In the genomic region with DNA sequence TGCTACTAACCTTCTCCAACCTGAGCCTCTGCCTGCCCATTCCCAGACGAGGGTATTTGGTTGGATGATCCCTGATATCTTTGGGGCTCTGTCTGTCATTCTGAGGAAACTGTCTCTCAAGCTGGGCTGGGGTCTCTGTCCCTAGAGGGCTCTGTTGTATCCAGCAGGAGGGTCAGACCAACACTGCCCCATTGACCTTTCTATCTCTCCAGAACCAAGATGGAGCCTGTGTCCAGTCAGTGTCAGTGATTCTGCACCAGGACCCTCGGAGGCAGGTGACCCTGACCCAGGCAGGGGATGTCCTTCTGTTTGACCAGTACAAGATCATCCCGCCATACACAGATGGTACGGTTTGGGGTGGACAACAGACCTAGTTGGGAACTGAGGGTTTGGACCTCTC, we compare ENCODE assay signal across 36 cellular contexts. TPM values are rescaled to one million over a fixed set of nuclear protein-coding genes. Genes with fewer than 3 reads are reported as not detected.
"Had no signal": no experiment of that assay in that cellular context is flagged by ENCODE, and none has a peak within 500 bp of the region (broad histone marks: within the 10 kb centered on the region; RNA-seq: fewer than 3 reads in every experiment).

No MANE protein-coding gene starts in this region.

- H3K4me1 ChIP-seq: esophagus muscularis mucosa, foreskin keratinocyte, gastroesophageal sphincter, lower lobe of right lung, pancreas, right lobe of liver, tibial nerve, upper lobe of right lung, uterus had no signal

- H3K36me3 Mint-ChIP-seq: naive thymus-derived CD8-positive, alpha-beta T cell; stimulated activated effector memory CD8-positive, alpha-beta T cell treated with anti-CD3 and anti-CD28 coated beads, Interleukin-12 subunit alpha, Interleukin-12 subunit beta, amount 100 ng/mL, for 72 hours had no signal

- H3K27me3 Mint-ChIP-seq: dendritic cell treated with granulocyte-macrophage colony-stimulating factor and Interleukin-4, amounts not matched to agents 40 ng/mL and 50 ng/mL, for 4 days had no signal

- H3K36me3 ChIP-seq: esophagus muscularis mucosa, gastroesophageal sphincter, heart right ventricle, lower lobe of right lung, pancreas, right lobe of liver, thoracic aorta, tibial nerve, upper lobe of right lung, uterus had no signal

- H3K9me3 ChIP-seq: esophagus muscularis mucosa, gastroesophageal sphincter, heart right ventricle, lower lobe of right lung, pancreas, right lobe of liver, thoracic aorta, tibial nerve, upper lobe of right lung, uterus had no signal

- H3K4me3 ChIP-seq: esophagus muscularis mucosa, gastroesophageal sphincter, heart right ventricle, lower lobe of right lung, pancreas, right lobe of liver, smooth muscle cell, thoracic aorta, tibial nerve, upper lobe of right lung, uterus had no signal

- H3K9me3 Mint-ChIP-seq: dendritic cell treated with granulocyte-macrophage colony-stimulating factor and Interleukin-4, amounts not matched to agents 40 ng/mL and 50 ng/mL, for 4 days; naive thymus-derived CD8-positive, alpha-beta T cell; nephron progenitor cell; stimulated activated effector memory CD8-positive, alpha-beta T cell treated with anti-CD3 and anti-CD28 coated beads, Interleukin-12 subunit alpha, Interleukin-12 subunit beta, amount 100 ng/mL, for 72 hours had no signal

- FAIRE-seq: colon, endothelial cell of umbilical vein, islet of Langerhans, pancreas had no signal

- H3K27ac ChIP-seq: esophagus muscularis mucosa, foreskin keratinocyte, gastroesophageal sphincter, heart right ventricle, lower lobe of right lung, pancreas, right lobe of liver, thoracic aorta, tibial nerve, upper lobe of right lung, uterus had no signal

- H3K27me3 ChIP-seq: heart right ventricle, pancreas, right lobe of liver, tibial nerve, uterus had no signal

- H3K4me1 Mint-ChIP-seq: nephron progenitor cell had no signal

- DNase-seq: effector CD8-positive, alpha-beta T cell; foreskin keratinocyte; glutamatergic neuron; heart right ventricle; hippocampal formation; left ventricle myocardium superior; lower lobe of right lung; nephron progenitor cell; nucleus accumbens; retina; stimulated activated CD4-positive, alpha-beta T cell treated with anti-CD3 and anti-CD28 coated beads, Interleukin-12 subunit alpha, Interleukin-12 subunit beta, amount 100 ng/mL, for 4 hours; stimulated activated CD4-positive, alpha-beta T cell treated with anti-CD3 and anti-CD28 coated beads, Interleukin-2, amount 100 ng/mL, for 24 hours; stimulated activated CD4-positive, alpha-beta T cell treated with anti-CD3 and anti-CD28 coated beads, Interleukin-4, amount 100 ng/mL, for 24 hours; stimulated activated naive CD4-positive, alpha-beta T cell treated with Interleukin-2 at 50 U/mL for 16 hours; substantia nigra; upper lobe of right lung; uterus had no signal

- H3K27ac Mint-ChIP-seq: dendritic cell treated with granulocyte-macrophage colony-stimulating factor and Interleukin-4, amounts not matched to agents 40 ng/mL and 50 ng/mL, for 4 days; naive thymus-derived CD8-positive, alpha-beta T cell; nephron progenitor cell; stimulated activated effector memory CD8-positive, alpha-beta T cell treated with anti-CD3 and anti-CD28 coated beads, Interleukin-12 subunit alpha, Interleukin-12 subunit beta, amount 100 ng/mL, for 72 hours had no signal

- H3K4me3 Mint-ChIP-seq: dendritic cell treated with granulocyte-macrophage colony-stimulating factor and Interleukin-4, amounts not matched to agents 40 ng/mL and 50 ng/mL, for 4 days; naive thymus-derived CD8-positive, alpha-beta T cell; nephron progenitor cell; stimulated activated effector memory CD8-positive, alpha-beta T cell treated with anti-CD3 and anti-CD28 coated beads, Interleukin-12 subunit alpha, Interleukin-12 subunit beta, amount 100 ng/mL, for 72 hours had no signal

- ATAC-seq: foreskin keratinocyte; gastroesophageal sphincter; heart right ventricle; left ventricle myocardium superior; lower lobe of right lung; naive thymus-derived CD8-positive, alpha-beta T cell; pancreas; right lobe of liver; stimulated activated effector memory CD8-positive, alpha-beta T cell treated with anti-CD3 and anti-CD28 coated beads, Interleukin-12 subunit alpha, Interleukin-12 subunit beta, amount 100 ng/mL, for 72 hours; upper lobe of right lung had no signal

RNA-seq across cellular contexts. Expression of a gene that starts 21.9 kb away (rescaled TPM):
- total RNA-seq: endothelial cell of umbilical vein; epithelial cell of proximal tubule; esophagus muscularis mucosa; fibroblast of lung; foreskin keratinocyte; gastroesophageal sphincter; heart right ventricle; left ventricle myocardium superior; lower lobe of right lung; mesenteric fat pad; naive thymus-derived CD8-positive, alpha-beta T cell; pancreas; posterior vena cava; pulmonary artery endothelial cell; right lobe of liver; smooth muscle cell; thoracic aorta; tibial nerve; upper lobe of right lung had no signal
- polyA plus RNA-seq: endothelial cell of umbilical vein; fibroblast of lung; foreskin keratinocyte; heart right ventricle; naive thymus-derived CD8-positive, alpha-beta T cell; pancreas; smooth muscle cell had no signal

RNA-seq across cellular contexts. Expression of a gene that starts 24.7 kb away (rescaled TPM):
- total RNA-seq: endothelial cell of umbilical vein; esophagus muscularis mucosa; fibroblast of lung; foreskin keratinocyte; myocyte; naive thymus-derived CD8-positive, alpha-beta T cell; pulmonary artery endothelial cell; smooth muscle cell; tibial nerve; upper lobe of right lung had no signal
- polyA plus RNA-seq: endothelial cell of umbilical vein; fibroblast of lung; foreskin keratinocyte; naive thymus-derived CD8-positive, alpha-beta T cell; smooth muscle cell had no signal
